25 cellular contexts compared by ENCODE assay signal in genomic region chr1:61486783-61487505, GRCh38.
DNase-seq lines count a peak whose midpoint lies in the region; FAIRE-seq and TF ChIP-seq lines count a peak whose summit lies in the region.
"Had no signal": no experiment of that assay in that cellular context is flagged by ENCODE, and none has a peak within 500 bp of the region (broad histone marks: within the 10 kb centered on the region; RNA-seq: fewer than 3 reads in every experiment).

No MANE protein-coding gene starts in this region.

- H3K27ac ChIP-seq in PC-9 (no peak overlapping the region), MM.1S (ENCODE audit: low read length) (no peak overlapping the region)
- H3K27ac ChIP-seq: cardiac muscle cell, coronary artery, neutrophil, psoas muscle, transverse colon had no signal

- H3K9me2 ChIP-seq in PC-9 (ENCODE audit: insufficient read depth): no peaks in the 10 kb centered on the region
- no peaks in the 10 kb centered on the region for H3K9me2 ChIP-seq in MM.1S (replicated peaks; ENCODE audit: insufficient read depth, low read length)

- TF ChIP-seq CTCF in PC-9 (conservative IDR thresholded peaks at IDR 0.05): no peak
- TF ChIP-seq CTCF in bronchial epithelial cell (IDR thresholded peaks at IDR 0.05; ENCODE audit: insufficient read depth, low read length, severe bottlenecking): no peak
- TF ChIP-seq CTCF in MM.1S (IDR thresholded peaks at IDR 0.05; ENCODE audit: low read length): no peak

- H3K9me3 ChIP-seq in PC-9 (ENCODE audit: insufficient read depth, low read depth) (no peaks in the 10 kb centered on the region), MM.1S (replicated peaks; ENCODE audit: insufficient read depth, low read length) (no peaks in the 10 kb centered on the region)
- H3K9me3 ChIP-seq: neutrophil, psoas muscle, transverse colon had no signal

- no TSS peak for BruUV-seq in PC-9 (replicated peaks; lab: Mats Ljungman, UMichigan)

- H3K36me3 ChIP-seq in PC-9 (ENCODE audit: low read depth): no peaks in the 10 kb centered on the region
- H3K36me3 ChIP-seq in bronchial epithelial cell (ENCODE audit: control insufficient read depth, insufficient read depth, low read length): no peaks in the 10 kb centered on the region
- no peaks in the 10 kb centered on the region for H3K36me3 ChIP-seq in MM.1S (replicated peaks; ENCODE audit: insufficient read depth, low read length)
- H3K36me3 ChIP-seq: cardiac muscle cell, neutrophil, transverse colon had no signal

- H3K79me2 ChIP-seq in PC-9 (ENCODE audit: low read depth): no peaks in the 10 kb centered on the region
- no peaks in the 10 kb centered on the region for H3K79me2 ChIP-seq in MM.1S (ENCODE audit: low read length)

- CTCF ChIA-PET in PC-9 (lab: Charles Lee): no interaction called here

- FAIRE-seq in bronchial epithelial cell (lab: Jason Lieb, UNC): peak; percentile 23
- FAIRE-seq: D721Med, G401.6 had no signal

- H3K27me3 ChIP-seq in PC-9 (ENCODE audit: insufficient read depth, low read depth) (no peaks in the 10 kb centered on the region), bronchial epithelial cell (ENCODE audit: control insufficient read depth, insufficient read depth, low read length) (no peaks in the 10 kb centered on the region), MM.1S (replicated peaks; ENCODE audit: insufficient read depth, low read length) (no peaks in the 10 kb centered on the region)
- H3K27me3 ChIP-seq: cardiac muscle cell, neutrophil, transverse colon had no signal

- H3K4me3 ChIP-seq in PC-9 (no peak overlapping the region), bronchial epithelial cell (ENCODE audit: low read depth, low read length) (no peak overlapping the region), MM.1S (ENCODE audit: low read length) (no peak overlapping the region)
- H3K4me3 ChIP-seq: cardiac muscle cell, coronary artery, psoas muscle, transverse colon had no signal

- no peak overlapping the region for H2AFZ ChIP-seq in PC-9
- no peak overlapping the region for H2AFZ ChIP-seq in MM.1S (ENCODE audit: low read length)

- H3K9ac ChIP-seq in MM.1S (ENCODE audit: low read length): no peak overlapping the region

- POLR2A ChIA-PET in PC-9 (lab: Charles Lee; ENCODE audit: unreplicated experiment): no interaction called here

- H3K4me1 ChIP-seq in PC-9 (replicated peaks; ENCODE audit: insufficient read depth): peaks cover 40% of the 10 kb centered on the region
- no peaks in the 10 kb centered on the region for H3K4me1 ChIP-seq in MM.1S (ENCODE audit: low read length)
- H3K4me1 ChIP-seq: psoas muscle had no signal

- H4K20me1 ChIP-seq in PC-9 (ENCODE audit: insufficient read depth): no peaks in the 10 kb centered on the region
- H4K20me1 ChIP-seq in MM.1S (ENCODE audit: insufficient read depth, low read length): no peaks in the 10 kb centered on the region

- intact Hi-C loops in PC-9 (cut with micrococcal nuclease; ENCODE audit: unreplicated experiment): no loop called here

- H3F3A ChIP-seq in PC-9 (ENCODE audit: insufficient read depth, low read depth) (peaks cover 19% of the 10 kb centered on the region), MM.1S (ENCODE audit: insufficient read depth, low read length) (no peaks in the 10 kb centered on the region)

- peak overlapping the region; percentile 16; the same call in 1 of the 2 replicates for H3K4me2 ChIP-seq in PC-9
- H3K4me2 ChIP-seq in MM.1S (ENCODE audit: low read depth, low read length): no peak overlapping the region

- DNase-seq in EL: peak; percentile 47
- DNase-seq in PC-9: peak in 1 of 2 experiments; percentile 79
- no peak for DNase-seq in bronchial epithelial cell (ENCODE audit: low read depth)
- DNase-seq in renal cortical epithelial cell (ENCODE audit: low read depth): peak; percentile 65
- no peak for DNase-seq in MM.1S
- DNase-seq in AG08396 (ENCODE audit: low spot score): no peak
- DNase-seq in NCI-H226: no peak
- DNase-seq: activated CD4-positive, alpha-beta memory T cell treated with anti-CD3 and anti-CD28 coated beads, Interleukin-2, amount 10 ng/mL, durations not matched to agents 7 days and 5 days; activated CD4-positive, alpha-beta T cell treated with anti-CD3 and anti-CD28 coated beads for 1 hour; activated CD8-positive, alpha-beta memory T cell treated with anti-CD3 and anti-CD28 coated beads, Interleukin-2, amount 50 U/mL, for 48 hours; anterior cingulate cortex; effector memory CD4-positive, alpha-beta T cell; GOT3; left colon; mesenchymal stem cell; NCI-H1105; NCI-H2029 treated with DMSO at 0.1 percent for 48 hours; NCI-H2227 treated with DMSO at 0.1 percent for 48 hours; psoas muscle; transverse colon had no signal

Comparison
In these comparisons a context has a peak if more than half of its experiments do, and no peak if none do; other contexts are left out.
1. DNase-seq: peak in EL (single experiment) and renal cortical epithelial cell (single experiment); none in bronchial epithelial cell (single experiment), MM.1S (single experiment), AG08396 (single experiment) and NCI-H226 (single experiment).